Comparison of ENCODE assay signal across 8 cellular contexts in the genomic region with DNA sequence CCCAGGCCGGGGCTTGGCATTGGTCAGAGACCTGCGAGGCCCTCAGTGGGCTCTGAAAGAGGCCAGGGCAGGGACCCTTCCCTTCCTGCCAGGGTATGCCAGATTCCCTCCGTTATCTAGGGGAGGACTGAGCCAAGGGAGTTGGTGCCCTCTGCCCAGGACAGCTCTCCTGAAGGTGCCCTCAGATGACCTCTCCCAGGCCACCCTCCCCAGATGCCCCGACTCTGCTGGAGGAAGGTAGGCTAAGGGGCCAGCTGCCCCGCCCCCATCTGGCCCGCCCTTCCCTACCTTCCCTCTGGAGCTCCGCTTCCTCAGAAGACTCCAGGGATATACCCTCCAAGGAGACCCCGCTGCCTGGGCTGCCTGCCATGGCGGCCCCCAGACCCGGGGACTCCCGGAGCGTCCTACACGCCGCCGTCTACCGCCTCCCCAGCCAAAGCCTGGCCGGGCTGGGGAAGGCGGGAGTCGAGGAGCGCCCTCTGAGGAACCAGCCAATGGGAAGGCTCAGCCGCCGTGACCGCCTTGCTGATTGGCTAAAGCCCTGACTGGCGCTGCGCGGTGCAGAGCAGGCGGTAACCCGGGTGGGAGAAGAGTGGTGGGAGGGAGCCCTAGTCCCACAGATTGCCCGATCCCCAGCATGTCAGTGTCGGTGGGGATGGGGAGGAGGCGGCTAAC. TPM values are rescaled to one million over a fixed set of nuclear protein-coding genes. Genes with fewer than 3 reads are reported as not detected.
A peak's percentile ranks its signal among the peaks of the same experiment; 100 is the strongest.
DNase-seq lines count a peak whose midpoint lies in the region; ATAC-seq and TF ChIP-seq lines count a peak whose summit lies in the region.

No MANE protein-coding gene starts in this region.

- H3K4me1 ChIP-seq in KMS-11 (ENCODE audit: low read depth, poor library complexity, severe bottlenecking) = peaks cover 20% of the 10 kb centered on the region
- H3K4me1 ChIP-seq in Peyer's patch = peaks cover 0 to 14% (median 7%) of the 10 kb centered on the region in 4 donors
- peaks cover 0 to 17% of the 10 kb centered on the region in 2 donors for H3K4me1 ChIP-seq in muscle layer of duodenum (ENCODE audit: control insufficient read depth in 1 of 2, insufficient read depth in 2 of 2, low read length in 2 of 2)

- peak overlapping the region; percentile 62 for H3K4me3 ChIP-seq in KMS-11 (IDR thresholded peaks at IDR 0.05; ENCODE audit: insufficient read depth, low read depth, low read length)
- peak overlapping the region; percentile 15 to 54 (median 47) for H3K4me3 ChIP-seq in Peyer's patch
- peak overlapping the region; percentile 56 to 68 for H3K4me3 ChIP-seq in muscle layer of duodenum (ENCODE audit: low read depth in 1 of 2, low read length in 2 of 2)

- peak overlapping the region; percentile 22; the same call in 1 of the 2 replicates for H3K9ac ChIP-seq in KMS-11

- DNase-seq in GM13977 (ENCODE audit: low spot score) (peak; percentile 90), Peyer's patch (peak; percentile 68 to 89 (median 86)), fibroblast of gingiva (ENCODE audit: low read depth) (peak; percentile 57)
- DNase-seq in activated T-cell treated with anti-CD3 and anti-CD28 coated beads, Interleukin-2, amount 50 U/mL, for 72 hours = peak; percentile 85 to 91
- peak; percentile 90 for DNase-seq in stimulated activated CD8-positive, alpha-beta memory T cell treated with anti-CD3 and anti-CD28 coated beads, Interleukin-4, amount 100 ng/mL, for 48 hours

- no peaks in the 10 kb centered on the region for H3K36me3 Mint-ChIP-seq in activated T-cell treated with anti-CD3 and anti-CD28 coated beads, Interleukin-2, amount 50 U/mL, for 72 hours (ENCODE audit: insufficient read depth in 2 of 2)

- peak overlapping the region; percentile 64 to 79 for H3K4me3 Mint-ChIP-seq in activated T-cell treated with anti-CD3 and anti-CD28 coated beads, Interleukin-2, amount 50 U/mL, for 72 hours

- no peaks in the 10 kb centered on the region for H3K9me3 ChIP-seq in Peyer's patch
- no peaks in the 10 kb centered on the region for H3K9me3 ChIP-seq in muscle layer of duodenum (ENCODE audit: control insufficient read depth in 1 of 2, low read length in 2 of 2)

- TF ChIP-seq POLR2A in Peyer's patch (IDR thresholded peaks at IDR 0.05) = no peak

- H3K9me3 Mint-ChIP-seq in activated T-cell treated with anti-CD3 and anti-CD28 coated beads, Interleukin-2, amount 50 U/mL, for 72 hours = no peaks in the 10 kb centered on the region

- H3K27me3 ChIP-seq in KMS-11 (ENCODE audit: insufficient read depth, low read depth) = peaks cover 7% of the 10 kb centered on the region; the same call in 1 of the 2 replicates
- no peaks in the 10 kb centered on the region for H3K27me3 ChIP-seq in Peyer's patch
- H3K27me3 ChIP-seq in muscle layer of duodenum (ENCODE audit: low read depth, low read length) = peaks cover 1% of the 10 kb centered on the region

- peak overlapping the region; percentile 92 for H2AFZ ChIP-seq in KMS-11 (ENCODE audit: low read depth)

- H3K36me3 ChIP-seq in KMS-11 (ENCODE audit: insufficient read depth) (no peaks in the 10 kb centered on the region), Peyer's patch (no peaks in the 10 kb centered on the region), muscle layer of duodenum (ENCODE audit: control insufficient read depth in 1 of 2, insufficient read depth in 2 of 2, low read length in 2 of 2) (peaks cover 0 to 7% of the 10 kb centered on the region in 2 donors)

- no peak overlapping the region for H3K27ac Mint-ChIP-seq in activated T-cell treated with anti-CD3 and anti-CD28 coated beads, Interleukin-2, amount 50 U/mL, for 72 hours

- peak; percentile 100 for ATAC-seq in activated T-cell treated with anti-CD3 and anti-CD28 coated beads, Interleukin-2, amount 50 U/mL, for 72 hours (replicated peaks in 1 of 2)
- no peak for ATAC-seq in HG03460 (IDR thresholded peaks at IDR 0.05; ENCODE audit: unreplicated experiment)

- H4K20me1 ChIP-seq in KMS-11 (ENCODE audit: insufficient read depth) = no peaks in the 10 kb centered on the region

- in situ Hi-C loops in GM13977 (cut with MboI; ENCODE audit: low pct_unique_long_range_greater_than_20kb, low sequenced_read_pairs, unreplicated experiment) = no loop called here

- no peak overlapping the region for H3K27ac ChIP-seq in KMS-11
- no peak overlapping the region for H3K27ac ChIP-seq in Peyer's patch
- H3K27ac ChIP-seq in muscle layer of duodenum (ENCODE audit: low read length) = no peak overlapping the region

- H3K4me1 Mint-ChIP-seq in activated T-cell treated with anti-CD3 and anti-CD28 coated beads, Interleukin-2, amount 50 U/mL, for 72 hours (ENCODE audit: low read depth) = peaks cover 13% of the 10 kb centered on the region

- no peaks in the 10 kb centered on the region for H3K79me2 ChIP-seq in KMS-11 (ENCODE audit: insufficient read depth, low read depth)

- H3K4me2 ChIP-seq in KMS-11 = peak overlapping the region; percentile 80

- peaks cover 22% of the 10 kb centered on the region for H3K27me3 Mint-ChIP-seq in activated T-cell treated with anti-CD3 and anti-CD28 coated beads, Interleukin-2, amount 50 U/mL, for 72 hours (ENCODE audit: low read depth)

- TF ChIP-seq CTCF in GM13977 (IDR thresholded peaks at IDR 0.05; ENCODE audit: extremely low read depth, insufficient read depth, missing control alignments) = no peak
- TF ChIP-seq CTCF in KMS-11 (conservative IDR thresholded peaks at IDR 0.05; ENCODE audit: low read depth, low read length) = no peak
- no peak for TF ChIP-seq CTCF in Peyer's patch (IDR thresholded peaks at IDR 0.05)

RNA-seq across cellular contexts. Expression of a gene that starts 7.0 kb away (rescaled TPM):
- total RNA-seq in Peyer's patch = 1 to 10 TPM in 2 of 4 donors, under 1 TPM in 1, not detected in 1; 0.53 to 1.3 (median 1.2) TPM
- 1 to 10 TPM; 4.0 to 4.1 TPM for total RNA-seq in activated T-cell treated with anti-CD3 and anti-CD28 coated beads, Interleukin-2, amount 50 U/mL, for 72 hours

RNA-seq across cellular contexts. Expression of a gene that starts 42.0 kb away (rescaled TPM):
- total RNA-seq in Peyer's patch = not detected
- not detected for total RNA-seq in activated T-cell treated with anti-CD3 and anti-CD28 coated beads, Interleukin-2, amount 50 U/mL, for 72 hours

RNA-seq across cellular contexts. Expression of a gene that starts 53.3 kb away (rescaled TPM):
- under 1 TPM in 1 of 4 donors, not detected in 3; 0.54 TPM for total RNA-seq in Peyer's patch
- total RNA-seq in activated T-cell treated with anti-CD3 and anti-CD28 coated beads, Interleukin-2, amount 50 U/mL, for 72 hours = not detected

RNA-seq across cellular contexts. Expression of a gene that starts 53.4 kb away (rescaled TPM):
- 10 to 100 TPM in 2 of 4 donors, 1 to 10 TPM in 1, not detected in 1; 7.5 to 58.0 (median 27.5) TPM for total RNA-seq in Peyer's patch
- not detected for total RNA-seq in activated T-cell treated with anti-CD3 and anti-CD28 coated beads, Interleukin-2, amount 50 U/mL, for 72 hours
